In the genomic region with DNA sequence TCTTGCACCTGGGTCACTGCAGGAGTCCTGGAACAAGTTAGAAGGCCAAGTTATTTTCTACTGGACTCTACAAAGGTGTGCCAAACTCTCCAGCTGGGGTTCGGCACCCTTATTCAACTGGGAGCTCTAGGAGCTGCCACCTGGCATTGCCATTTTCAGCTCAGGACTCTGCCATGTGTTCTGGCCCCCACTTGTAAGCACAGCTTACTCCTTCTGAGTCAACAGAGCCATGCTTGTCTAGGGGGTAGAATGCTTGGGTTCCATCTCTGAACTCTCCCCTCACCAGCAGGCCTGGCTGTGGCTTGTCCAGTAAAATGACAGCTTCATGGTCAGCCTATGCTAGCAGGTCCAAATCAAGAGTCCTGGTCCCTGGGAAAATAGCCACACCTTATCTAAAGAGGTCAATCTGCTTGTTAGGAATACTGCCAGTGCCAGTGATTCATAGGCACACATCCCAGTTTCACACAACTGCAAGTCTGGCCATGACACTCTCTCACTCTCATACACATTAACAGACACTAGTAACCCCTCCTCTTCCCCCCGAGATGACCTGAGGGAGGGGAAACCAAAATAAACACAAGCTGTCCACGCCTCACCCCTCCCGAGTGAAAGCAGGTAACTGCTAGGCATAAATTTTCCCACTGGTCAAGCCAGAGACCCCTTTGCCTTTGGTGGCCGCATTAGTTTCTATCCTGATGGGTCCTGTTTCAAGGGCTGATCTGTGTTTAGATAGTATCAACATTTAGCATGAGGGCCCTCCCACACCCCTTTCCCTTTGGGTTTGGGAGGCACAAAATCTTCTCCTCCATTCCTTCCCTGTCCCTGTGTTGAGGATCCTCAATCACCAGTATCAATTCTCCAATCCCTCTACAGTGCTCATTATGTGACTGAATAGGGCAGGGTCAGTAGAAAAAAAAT, we compare ENCODE assay signal across 1 cellular context.
TF ChIP-seq lines count a peak whose summit lies in the region.

No MANE protein-coding gene starts in this region.

TF ChIP-seq in HepG2, 621 proteins besides CTCF, POLR2A, EP300 and RAD21 (continued from another document and continues in another):
- TF ChIP-seq, protein P1, sequence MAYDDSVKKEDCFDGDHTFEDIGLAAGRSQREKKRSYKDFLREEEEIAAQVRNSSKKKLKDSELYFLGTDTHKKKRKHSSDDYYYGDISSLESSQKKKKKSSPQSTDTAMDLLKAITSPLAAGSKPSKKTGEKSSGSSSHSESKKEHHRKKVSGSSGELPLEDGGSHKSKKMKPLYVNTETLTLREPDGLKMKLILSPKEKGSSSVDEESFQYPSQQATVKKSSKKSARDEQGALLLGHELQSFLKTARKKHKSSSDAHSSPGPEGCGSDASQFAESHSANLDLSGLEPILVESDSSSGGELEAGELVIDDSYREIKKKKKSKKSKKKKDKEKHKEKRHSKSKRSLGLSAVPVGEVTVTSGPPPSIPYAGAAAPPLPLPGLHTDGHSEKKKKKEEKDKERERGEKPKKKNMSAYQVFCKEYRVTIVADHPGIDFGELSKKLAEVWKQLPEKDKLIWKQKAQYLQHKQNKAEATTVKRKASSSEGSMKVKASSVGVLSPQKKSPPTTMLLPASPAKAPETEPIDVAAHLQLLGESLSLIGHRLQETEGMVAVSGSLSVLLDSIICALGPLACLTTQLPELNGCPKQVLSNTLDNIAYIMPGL (CRISPR knock-in tag; IDR thresholded peaks at IDR 0.05; ENCODE audit: borderline replicate concordance in 1 of 2, low read depth in 1 of 2) = peak; percentile 22 to 56; a peak in 2 of 4 replicates
- no peak for TF ChIP-seq BORCS8-MEF2B (CRISPR knock-in tag; IDR thresholded peaks at IDR 0.05)
- no peak for TF ChIP-seq REXO4 (CRISPR knock-in tag; IDR thresholded peaks at IDR 0.05; ENCODE audit: borderline replicate concordance)
- TF ChIP-seq PAXIP1 (CRISPR knock-in tag; conservative IDR thresholded peaks at IDR 0.05) = peak; percentile 93
- no peak for TF ChIP-seq ZNF205 (CRISPR knock-in tag; IDR thresholded peaks at IDR 0.05)
- TF ChIP-seq FOXK2 (IDR thresholded peaks at IDR 0.05) = peak; percentile 71
- TF ChIP-seq PCBP1 (IDR thresholded peaks at IDR 0.05; ENCODE audit: borderline replicate concordance, low read depth, low read length) = no peak
- TF ChIP-seq ZNF607 (CRISPR knock-in tag; IDR thresholded peaks at IDR 0.05; ENCODE audit: borderline replicate concordance) = no peak; the same call in 1 of the 2 replicates
- TF ChIP-seq ZBTB7A (CRISPR knock-in tag; IDR thresholded peaks at IDR 0.05) = no peak
- no peak for TF ChIP-seq ZNF17 (CRISPR knock-in tag; IDR thresholded peaks at IDR 0.05)
- TF ChIP-seq RFX3 (CRISPR knock-in tag; IDR thresholded peaks at IDR 0.05) = 0 out of 2 replicates have a peak, but pooled peaks have one; percentile 9
- TF ChIP-seq, protein P2, sequence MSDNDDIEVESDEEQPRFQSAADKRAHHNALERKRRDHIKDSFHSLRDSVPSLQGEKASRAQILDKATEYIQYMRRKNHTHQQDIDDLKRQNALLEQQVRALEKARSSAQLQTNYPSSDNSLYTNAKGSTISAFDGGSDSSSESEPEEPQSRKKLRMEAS (IDR thresholded peaks at IDR 0.05) = no peak
- no peak for TF ChIP-seq ZNF672 (CRISPR knock-in tag; IDR thresholded peaks at IDR 0.05)
- no peak for TF ChIP-seq ATM (IDR thresholded peaks at IDR 0.05; ENCODE audit: borderline replicate concordance)
- peak; percentile 76 for TF ChIP-seq SKI (IDR thresholded peaks at IDR 0.05; ENCODE audit: partially characterized antibody)
- TF ChIP-seq BHLHE40 (IDR thresholded peaks at IDR 0.05; ENCODE audit: low read length) = no peak; the same call in 1 of the 2 replicates
- TF ChIP-seq ZNF562 (CRISPR knock-in tag; IDR thresholded peaks at IDR 0.05; ENCODE audit: borderline replicate concordance) = no peak
- peak; percentile 36 for TF ChIP-seq ZNF883 (CRISPR knock-in tag; IDR thresholded peaks at IDR 0.05; ENCODE audit: not compliant biosample characterization)
- TF ChIP-seq NCOR1 (IDR thresholded peaks at IDR 0.05; ENCODE audit: borderline replicate concordance, low read length) = peak; percentile 89
- TF ChIP-seq ZFP36L1 (CRISPR knock-in tag; IDR thresholded peaks at IDR 0.05) = peak; percentile 13; the same call in 1 of the 2 replicates
- peak; percentile 31; the same call in 1 of the 2 replicates for TF ChIP-seq ZNF451 (CRISPR knock-in tag; IDR thresholded peaks at IDR 0.05)
- peak; percentile 54 for TF ChIP-seq STAG1 (CRISPR knock-in tag; IDR thresholded peaks at IDR 0.05)
- peak; percentile 79 for TF ChIP-seq ZMYM3 (CRISPR knock-in tag; IDR thresholded peaks at IDR 0.05)
- peak; percentile 58; the same call in 1 of the 2 replicates for TF ChIP-seq HIVEP1 (CRISPR knock-in tag; IDR thresholded peaks at IDR 0.05)
- TF ChIP-seq AGO2 (optimal IDR thresholded peaks at IDR 0.05; ENCODE audit: low read depth, low read length) = no peak
- 0 out of 4 replicates have a peak, but pooled peaks of 1 of the 2 experiments have one; percentile 34 for TF ChIP-seq REST (IDR thresholded peaks at IDR 0.05; ENCODE audit: borderline replicate concordance in 1 of 2, low read depth in 1 of 2, low read length in 2 of 2)
- no peak for TF ChIP-seq ATF7 (IDR thresholded peaks at IDR 0.05)
- no peak for TF ChIP-seq ATF7 (CRISPR knock-in tag; IDR thresholded peaks at IDR 0.05)
- no peak for TF ChIP-seq TOE1 (CRISPR knock-in tag; IDR thresholded peaks at IDR 0.05)
- no peak for TF ChIP-seq ZNF790 (CRISPR knock-in tag; IDR thresholded peaks at IDR 0.05; ENCODE audit: borderline replicate concordance)
- TF ChIP-seq, protein P3, sequence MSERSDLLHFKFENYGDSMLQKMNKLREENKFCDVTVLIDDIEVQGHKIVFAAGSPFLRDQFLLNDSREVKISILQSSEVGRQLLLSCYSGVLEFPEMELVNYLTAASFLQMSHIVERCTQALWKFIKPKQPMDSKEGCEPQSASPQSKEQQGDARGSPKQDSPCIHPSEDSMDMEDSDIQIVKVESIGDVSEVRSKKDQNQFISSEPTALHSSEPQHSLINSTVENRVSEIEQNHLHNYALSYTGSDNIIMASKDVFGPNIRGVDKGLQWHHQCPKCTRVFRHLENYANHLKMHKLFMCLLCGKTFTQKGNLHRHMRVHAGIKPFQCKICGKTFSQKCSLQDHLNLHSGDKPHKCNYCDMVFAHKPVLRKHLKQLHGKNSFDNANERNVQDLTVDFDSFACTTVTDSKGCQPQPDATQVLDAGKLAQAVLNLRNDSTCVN (CRISPR knock-in tag; IDR thresholded peaks at IDR 0.05; ENCODE audit: borderline replicate concordance) = 0 out of 2 replicates have a peak, but pooled peaks have one; percentile 50
- peak; percentile 25; the same call in 1 of the 2 replicates for TF ChIP-seq ZNF235 (CRISPR knock-in tag; IDR thresholded peaks at IDR 0.05; ENCODE audit: borderline replicate concordance)
- TF ChIP-seq ZNF180 (CRISPR knock-in tag; IDR thresholded peaks at IDR 0.05; ENCODE audit: borderline replicate concordance, low read depth) = no peak
- no peak for TF ChIP-seq HNRNPK (IDR thresholded peaks at IDR 0.05; ENCODE audit: low read depth, low read length, poor library complexity, severe bottlenecking)
- TF ChIP-seq HOXA5 (CRISPR knock-in tag; IDR thresholded peaks at IDR 0.05) = peak; percentile 73; the same call in 1 of the 2 replicates
- no peak for TF ChIP-seq ZNF800 (CRISPR knock-in tag; IDR thresholded peaks at IDR 0.05)
- TF ChIP-seq ELF3 (CRISPR knock-in tag; IDR thresholded peaks at IDR 0.05) = peak; percentile 92
- 0 out of 2 replicates have a peak, but pooled peaks have one; percentile 65 for TF ChIP-seq GZF1 (CRISPR knock-in tag; IDR thresholded peaks at IDR 0.05)
- no peak; the same call in 1 of the 2 replicates for TF ChIP-seq ZNF225 (CRISPR knock-in tag; IDR thresholded peaks at IDR 0.05)
- TF ChIP-seq NFKBIZ (CRISPR knock-in tag; IDR thresholded peaks at IDR 0.05) = peak; percentile 93; the same call in 1 of the 2 replicates
- peak; percentile 67; the same call in 1 of the 2 replicates for TF ChIP-seq SIN3B (IDR thresholded peaks at IDR 0.05; ENCODE audit: low read length)
- no peak for TF ChIP-seq ZNF558 (CRISPR knock-in tag; IDR thresholded peaks at IDR 0.05; ENCODE audit: borderline replicate concordance)
- TF ChIP-seq, protein P4, sequence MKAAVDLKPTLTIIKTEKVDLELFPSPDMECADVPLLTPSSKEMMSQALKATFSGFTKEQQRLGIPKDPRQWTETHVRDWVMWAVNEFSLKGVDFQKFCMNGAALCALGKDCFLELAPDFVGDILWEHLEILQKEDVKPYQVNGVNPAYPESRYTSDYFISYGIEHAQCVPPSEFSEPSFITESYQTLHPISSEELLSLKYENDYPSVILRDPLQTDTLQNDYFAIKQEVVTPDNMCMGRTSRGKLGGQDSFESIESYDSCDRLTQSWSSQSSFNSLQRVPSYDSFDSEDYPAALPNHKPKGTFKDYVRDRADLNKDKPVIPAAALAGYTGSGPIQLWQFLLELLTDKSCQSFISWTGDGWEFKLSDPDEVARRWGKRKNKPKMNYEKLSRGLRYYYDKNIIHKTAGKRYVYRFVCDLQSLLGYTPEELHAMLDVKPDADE (CRISPR knock-in tag; IDR thresholded peaks at IDR 0.05) = no peak
- TF ChIP-seq MEIS1 (CRISPR knock-in tag; IDR thresholded peaks at IDR 0.05; ENCODE audit: borderline replicate concordance) = peak; percentile 75; the same call in 1 of the 2 replicates
- TF ChIP-seq ZBTB43 (CRISPR knock-in tag; conservative IDR thresholded peaks at IDR 0.05) = peak; percentile 97
- TF ChIP-seq HDAC2 (CRISPR knock-in tag; IDR thresholded peaks at IDR 0.05) = peak; percentile 89; the same call in 1 of the 2 replicates
- TF ChIP-seq TP53 (CRISPR knock-in tag; conservative IDR thresholded peaks at IDR 0.05) = peak; percentile 53; the same call in 1 of the 2 replicates
- peak; percentile 87 for TF ChIP-seq CBX1 (IDR thresholded peaks at IDR 0.05; ENCODE audit: low read depth)
